In the genomic region with DNA sequence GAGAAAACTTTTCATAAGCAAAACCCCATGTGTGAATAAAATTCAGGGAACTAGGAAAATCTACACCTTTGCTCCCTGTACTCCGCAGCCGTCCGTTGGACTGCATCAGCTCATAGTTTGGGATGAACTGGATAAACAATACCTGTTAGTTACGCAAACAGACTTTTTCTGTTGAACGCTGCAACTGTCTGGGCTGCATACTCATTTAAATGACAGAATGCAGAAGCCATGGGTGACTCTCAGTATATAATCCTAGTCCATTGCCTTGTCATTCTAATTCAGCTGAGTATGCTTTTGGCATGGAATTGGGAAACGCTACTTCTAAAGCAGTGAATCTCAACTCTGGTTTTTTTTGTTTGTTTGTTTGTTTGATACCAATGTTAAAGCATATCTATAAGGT, we compare ENCODE assay signal across 22 cellular contexts.
DNase-seq lines count a peak whose midpoint lies in the region; ATAC-seq and TF ChIP-seq lines count a peak whose summit lies in the region.
"Had no signal": no experiment of that assay in that cellular context is flagged by ENCODE, and none has a peak within 500 bp of the region (broad histone marks: within the 10 kb centered on the region; RNA-seq: fewer than 3 reads in every experiment).

No MANE protein-coding gene starts in this region.

- no peaks in the 10 kb centered on the region for H3K79me2 ChIP-seq in smooth muscle cell (ENCODE audit: low read depth)

- no peaks in the 10 kb centered on the region for H3K36me3 ChIP-seq in body of pancreas (replicated peaks in 1 of 2; ENCODE audit: insufficient read depth in 1 of 2, low read depth in 2 of 2)
- H3K36me3 ChIP-seq in smooth muscle cell (ENCODE audit: low read depth), result no peaks in the 10 kb centered on the region
- no peaks in the 10 kb centered on the region for H3K36me3 ChIP-seq in stomach

- H4K20me1 ChIP-seq in smooth muscle cell (ENCODE audit: low read depth), result no peaks in the 10 kb centered on the region

- H3K4me2 ChIP-seq in smooth muscle cell, result no peak overlapping the region
- H3K4me2 ChIP-seq: A549, KMS-11 had no signal

- H3K4me3 ChIP-seq in body of pancreas (no peak overlapping the region), smooth muscle cell (no peak overlapping the region), stomach (no peak overlapping the region)
- H3K4me3 ChIP-seq: A549 had no signal

- WGBS in body of pancreas, 2 donors, result 20 to 22% methylated on average over 6 of the region's 6 CpGs
- 89% methylated on average over 6 of the region's 6 CpGs for WGBS in smooth muscle cell (ENCODE audit: low lambda C conversion rate)
- WGBS in stomach, 5 donors, result 24 to 49% (median 44%) methylated on average over 6 of the region's 6 CpGs

- no peak for TF ChIP-seq POLR2A in body of pancreas (IDR thresholded peaks at IDR 0.05)
- TF ChIP-seq POLR2A in stomach (IDR thresholded peaks at IDR 0.05), result no peak

- peak overlapping the region; percentile 50; the same call in 1 of the 2 replicates for H3K27ac ChIP-seq in C4-2B
- H3K27ac ChIP-seq in body of pancreas, result peak overlapping the region in 1 of 4 donors; percentile 27
- no peak overlapping the region for H3K27ac ChIP-seq in smooth muscle cell (ENCODE audit: low read depth)
- peak overlapping the region in 2 of 5 donors; percentile 2 to 8 for H3K27ac ChIP-seq in stomach
- H3K27ac ChIP-seq: A549, HL-60, KMS-11, RWPE1 had no signal

- no peak overlapping the region for H2AFZ ChIP-seq in smooth muscle cell (ENCODE audit: low read depth)

- ATAC-seq in body of pancreas, result peak; percentile 56
- no peak for ATAC-seq in activated CD4-positive, CD25-positive, alpha-beta regulatory T cell treated with anti-CD3 and anti-CD28 coated beads, Interleukin-2, amount 50 U/mL, for 24 hours
- ATAC-seq: A549 had no signal

- no peaks in the 10 kb centered on the region for H3K27me3 ChIP-seq in body of pancreas
- no peaks in the 10 kb centered on the region for H3K27me3 ChIP-seq in smooth muscle cell (ENCODE audit: low read depth)
- H3K27me3 ChIP-seq in stomach, result no peaks in the 10 kb centered on the region

- no peak for TF ChIP-seq CTCF in C4-2B (conservative IDR thresholded peaks at IDR 0.05)
- TF ChIP-seq CTCF in body of pancreas (IDR thresholded peaks at IDR 0.05), result no peak
- TF ChIP-seq CTCF in smooth muscle cell (IDR thresholded peaks at IDR 0.05; ENCODE audit: borderline replicate concordance, insufficient read depth, poor library complexity, severe bottlenecking), result no peak
- no peak for TF ChIP-seq CTCF in stomach (IDR thresholded peaks at IDR 0.05)

- H3K4me1 ChIP-seq in body of pancreas (no peaks in the 10 kb centered on the region), smooth muscle cell (ENCODE audit: low read depth) (no peaks in the 10 kb centered on the region), stomach (peaks cover 0 to 17% (median 12%) of the 10 kb centered on the region in 4 donors)
- H3K4me1 ChIP-seq: A549 had no signal

- H3F3A ChIP-seq in smooth muscle cell (ENCODE audit: low read depth), result no peaks in the 10 kb centered on the region

- intact Hi-C loops in body of pancreas (cut with DNase I), result no loop called here
- intact Hi-C loops in stomach (cut with DNase I; ENCODE audit: low total_unique reads), result no loop called here

- TF ChIP-seq EP300 in stomach (IDR thresholded peaks at IDR 0.05), result no peak

- peak; percentile 21 for DNase-seq in NCI-H69 (lab: John Stamatoyannopoulos, UW)
- no peak for DNase-seq in body of pancreas
- DNase-seq in pons (ENCODE audit: low spot score), result peak; percentile 33
- DNase-seq in smooth muscle cell (lab: John Stamatoyannopoulos, UW; ENCODE audit: unreplicated experiment), result no peak
- no peak for DNase-seq in stomach
- DNase-seq: AML-193; CD8-positive, alpha-beta memory T cell; DMS 273 treated with DMSO at 0.1 percent for 48 hours; DND-41; NCI-H1048; NCI-H1694; NCI-H2029 treated with DMSO at 0.1 percent for 48 hours; NCI-H2171; NCI-H226; NCI-H524; SHP77 had no signal

- H3K9me3 ChIP-seq in body of pancreas, result no peaks in the 10 kb centered on the region
- no peaks in the 10 kb centered on the region for H3K9me3 ChIP-seq in smooth muscle cell (replicated peaks; ENCODE audit: low read depth)
- H3K9me3 ChIP-seq in stomach, result no peaks in the 10 kb centered on the region
- H3K9me3 ChIP-seq: A549 had no signal

- H3K9ac ChIP-seq in smooth muscle cell (ENCODE audit: low read depth), result no peak overlapping the region
- H3K9ac ChIP-seq: KMS-11 had no signal

Comparison
In these comparisons a context has a peak if more than half of its experiments do, and no peak if none do; other contexts are left out.
1. DNase-seq: peak in NCI-H69 (single experiment) and pons (single experiment); none in body of pancreas (0 of 4), smooth muscle cell (single experiment) and stomach (single experiment).